ENCODE assay signal across 10 cellular contexts in the genomic region with DNA sequence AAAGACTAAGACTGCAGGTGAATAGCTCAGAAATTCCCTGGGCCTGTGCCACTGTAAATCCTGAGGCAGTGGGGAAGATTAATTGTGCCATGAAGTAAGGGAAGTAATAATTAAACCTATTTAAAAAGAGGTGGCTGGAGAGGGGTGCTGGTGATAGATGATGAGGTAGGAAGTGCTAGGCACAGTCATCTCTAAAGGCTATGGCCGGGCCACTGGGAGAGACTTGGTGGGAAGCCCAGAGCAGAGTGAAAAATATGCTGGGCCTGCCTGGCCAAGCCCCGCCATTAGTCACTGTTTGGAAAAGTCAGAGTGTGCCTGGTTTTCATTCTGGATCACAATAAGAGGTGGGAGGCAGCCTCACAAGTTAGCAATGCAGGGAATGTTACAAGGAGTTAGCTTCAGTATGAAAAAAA.
DNase-seq lines count a peak whose midpoint lies in the region; ATAC-seq and TF ChIP-seq lines count a peak whose summit lies in the region.
"Had no signal": no experiment of that assay in that cellular context is flagged by ENCODE, and none has a peak within 500 bp of the region (broad histone marks: within the 10 kb centered on the region; RNA-seq: fewer than 3 reads in every experiment).

No MANE protein-coding gene starts in this region.

- no peak for TF ChIP-seq RAD21 in SK-N-SH (IDR thresholded peaks at IDR 0.05; ENCODE audit: low read length)

- no peaks in the 10 kb centered on the region for H3K4me1 Mint-ChIP-seq in activated CD8-positive, alpha-beta T cell treated with anti-CD3 and anti-CD28 coated beads for 36 hours (ENCODE audit: low read depth)

- CTCF ChIA-PET in SK-N-SH (lab: Yijun Ruan, JAX), result interaction anchor here (1.0 kb wide), 1 partner anchor 37 kb away, joined by 3 read pairs; no protein-coding TSS in a partner anchor
- CTCF ChIA-PET in activated CD8-positive, alpha-beta T cell treated with anti-CD3 and anti-CD28 coated beads for 36 hours (lab: Charles Lee), result no interaction called here

- intact Hi-C loops in activated CD8-positive, alpha-beta T cell treated with anti-CD3 and anti-CD28 coated beads for 36 hours (cut with micrococcal nuclease), result no loop called here

- no peak overlapping the region for H3K9ac ChIP-seq in SK-N-SH
- no peak overlapping the region for H3K9ac ChIP-seq in trophoblast cell (ENCODE audit: low read length)
- H3K9ac ChIP-seq: neural progenitor cell had no signal

- no peak overlapping the region for H3K4ac ChIP-seq in trophoblast cell (ENCODE audit: low read depth, low read length)

- H3K79me1 ChIP-seq in trophoblast cell (ENCODE audit: low read length), result peaks cover 7% of the 10 kb centered on the region

- H4K20me1 ChIP-seq in SK-N-SH (ENCODE audit: insufficient read depth), result no peaks in the 10 kb centered on the region

- H3K4me2 ChIP-seq in SK-N-SH, result peak overlapping the region; percentile 53
- H3K4me2 ChIP-seq in trophoblast cell (ENCODE audit: low read length), result no peak overlapping the region
- H3K4me2 ChIP-seq: neural progenitor cell had no signal

- ATAC-seq in HG03196 (IDR thresholded peaks at IDR 0.05; ENCODE audit: unreplicated experiment) (no peak), GM21381 (IDR thresholded peaks at IDR 0.05; ENCODE audit: unreplicated experiment) (no peak)
- ATAC-seq in activated CD8-positive, alpha-beta T cell treated with anti-CD3 and anti-CD28 coated beads for 36 hours, result no peak

- H3K9me2 ChIP-seq in SK-N-SH, result no peaks in the 10 kb centered on the region

- no peaks in the 10 kb centered on the region for H3K27me3 Mint-ChIP-seq in activated CD8-positive, alpha-beta T cell treated with anti-CD3 and anti-CD28 coated beads for 36 hours

- no peak overlapping the region for H3K18ac ChIP-seq in trophoblast cell (ENCODE audit: low read length)

- H3K9me3 ChIP-seq in SK-N-SH, result no peaks in the 10 kb centered on the region
- no peaks in the 10 kb centered on the region for H3K9me3 ChIP-seq in trophoblast cell (ENCODE audit: insufficient read depth, low read depth, low read length)
- no peaks in the 10 kb centered on the region for H3K9me3 ChIP-seq in effector memory CD4-positive, alpha-beta T cell (ENCODE audit: control insufficient read depth, low read length)

- peak; percentile 70 for DNase-seq in Daoy (ENCODE audit: low read depth)
- DNase-seq in SK-N-SH, result no peak
- peak; percentile 89 to 94 for DNase-seq in foreskin fibroblast
- peak; percentile 45 to 55 for DNase-seq in trophoblast cell
- no peak for DNase-seq in effector memory CD4-positive, alpha-beta T cell
- DNase-seq in activated CD8-positive, alpha-beta T cell treated with anti-CD3 and anti-CD28 coated beads for 36 hours, result no peak
- DNase-seq: stimulated activated CD8-positive, alpha-beta memory T cell treated with anti-CD3 and anti-CD28 coated beads, Interleukin-4, amount 100 ng/mL, for 48 hours had no signal

- H3K9me3 Mint-ChIP-seq in activated CD8-positive, alpha-beta T cell treated with anti-CD3 and anti-CD28 coated beads for 36 hours, result no peaks in the 10 kb centered on the region
- H3K9me3 Mint-ChIP-seq: neural progenitor cell had no signal

- H3K27ac ChIP-seq in SK-N-SH (ENCODE audit: low read depth in 2 of 2, low read length in 1 of 2) (peak overlapping the region; percentile 77 to 84), trophoblast cell (ENCODE audit: low read depth, low read length) (peak overlapping the region; percentile 16)
- H3K27ac ChIP-seq in effector memory CD4-positive, alpha-beta T cell (ENCODE audit: insufficient read depth, low read length, poor library complexity, severe bottlenecking), result no peak overlapping the region
- H3K27ac ChIP-seq: neural progenitor cell had no signal

- H2BK12ac ChIP-seq in trophoblast cell (ENCODE audit: low read length), result peak overlapping the region; percentile 48

- H2AK5ac ChIP-seq in trophoblast cell (ENCODE audit: low read length), result peak overlapping the region; percentile 18

- H2AFZ ChIP-seq in SK-N-SH (ENCODE audit: low read depth) (no peak overlapping the region), trophoblast cell (ENCODE audit: insufficient read depth, low read length, poor library complexity) (no peak overlapping the region)
- H2AFZ ChIP-seq: neural progenitor cell had no signal

- H4K12ac ChIP-seq in trophoblast cell (ENCODE audit: low read depth, low read length), result no peak overlapping the region

- TF ChIP-seq CTCF in SK-N-SH (IDR thresholded peaks at IDR 0.05) (no peak), foreskin fibroblast (IDR thresholded peaks at IDR 0.05; ENCODE audit: low read depth, low read length) (no peak)
- TF ChIP-seq CTCF in activated CD8-positive, alpha-beta T cell treated with anti-CD3 and anti-CD28 coated beads for 36 hours (IDR thresholded peaks at IDR 0.05), result no peak

- no peak overlapping the region for H3K14ac ChIP-seq in trophoblast cell (ENCODE audit: low read length)

- H3K79me2 ChIP-seq in SK-N-SH (ENCODE audit: insufficient read depth) (no peaks in the 10 kb centered on the region), trophoblast cell (ENCODE audit: control insufficient read depth, insufficient read depth, low read length, poor library complexity) (no peaks in the 10 kb centered on the region)

- 4% methylated on average over 2 of the region's 2 CpGs for WGBS in SK-N-SH (ENCODE audit: low lambda C conversion rate)
- WGBS in trophoblast cell (ENCODE audit: extremely low coverage, insufficient coverage, insufficient read length), result no CpG with 5 or more reads among the region's 2 CpGs

- no peak overlapping the region for H3K27ac Mint-ChIP-seq in activated CD8-positive, alpha-beta T cell treated with anti-CD3 and anti-CD28 coated beads for 36 hours

- H4K8ac ChIP-seq in trophoblast cell (ENCODE audit: low read depth, low read length), result peak overlapping the region; percentile 1

- H3K27me3 ChIP-seq in SK-N-SH (ENCODE audit: insufficient read depth), result no peaks in the 10 kb centered on the region
- H3K27me3 ChIP-seq in trophoblast cell (ENCODE audit: insufficient read depth, low read length), result no peaks in the 10 kb centered on the region
- H3K27me3 ChIP-seq in effector memory CD4-positive, alpha-beta T cell (replicated peaks; ENCODE audit: control insufficient read depth, insufficient read depth, low read length, poor library complexity, severe bottlenecking), result no peaks in the 10 kb centered on the region
- H3K27me3 ChIP-seq: neural progenitor cell had no signal

- H3K4me1 ChIP-seq in SK-N-SH (ENCODE audit: control insufficient read depth in 1 of 2, insufficient read depth in 2 of 2, low read depth in 1 of 2, low read length in 1 of 2) (peaks cover 30 to 34% of the 10 kb centered on the region in 2 experiments), trophoblast cell (ENCODE audit: control insufficient read depth in 1 of 2, insufficient read depth in 2 of 2, low read length in 2 of 2) (peaks cover 9 to 17% of the 10 kb centered on the region in 2 experiments)
- no peaks in the 10 kb centered on the region for H3K4me1 ChIP-seq in effector memory CD4-positive, alpha-beta T cell (ENCODE audit: control insufficient read depth, insufficient read depth, low read length, poor library complexity, severe bottlenecking)

- no peaks in the 10 kb centered on the region for H3K36me3 Mint-ChIP-seq in activated CD8-positive, alpha-beta T cell treated with anti-CD3 and anti-CD28 coated beads for 36 hours (ENCODE audit: low read depth)

- H3K4me3 Mint-ChIP-seq in activated CD8-positive, alpha-beta T cell treated with anti-CD3 and anti-CD28 coated beads for 36 hours, result no peak overlapping the region

- no peak overlapping the region for H3K4me3 ChIP-seq in SK-N-SH (ENCODE audit: low read depth in 2 of 2, low read length in 1 of 2)
- no peak overlapping the region for H3K4me3 ChIP-seq in foreskin fibroblast (ENCODE audit: low read depth in 1 of 2, low read length in 2 of 2)
- no peak overlapping the region for H3K4me3 ChIP-seq in trophoblast cell (ENCODE audit: low read depth, low read length)
- no peak overlapping the region for H3K4me3 ChIP-seq in effector memory CD4-positive, alpha-beta T cell (ENCODE audit: insufficient read depth, low read depth, low read length, poor library complexity, severe bottlenecking)
- H3K4me3 ChIP-seq: neural progenitor cell had no signal

- H2BK5ac ChIP-seq in trophoblast cell (ENCODE audit: low read depth, low read length, poor library complexity), result peak overlapping the region; percentile 42

- H3K36me3 ChIP-seq in SK-N-SH (replicated peaks in 1 of 2; ENCODE audit: control insufficient read depth in 1 of 2, insufficient read depth in 2 of 2, low read length in 1 of 2), result no peaks in the 10 kb centered on the region
- H3K36me3 ChIP-seq in trophoblast cell (ENCODE audit: control insufficient read depth in 1 of 2, insufficient read depth in 2 of 2, low read length in 2 of 2), result no peaks in the 10 kb centered on the region
- no peaks in the 10 kb centered on the region for H3K36me3 ChIP-seq in effector memory CD4-positive, alpha-beta T cell (ENCODE audit: control insufficient read depth, insufficient read depth, low read length)
- H3K36me3 ChIP-seq: neural progenitor cell had no signal

- H3K23ac ChIP-seq in trophoblast cell (ENCODE audit: low read length), result no peak overlapping the region

- H4K91ac ChIP-seq in trophoblast cell (ENCODE audit: low read depth, low read length), result peak overlapping the region; percentile 25

- peaks cover 26% of the 10 kb centered on the region for H3F3A ChIP-seq in SK-N-SH (replicated peaks; ENCODE audit: insufficient read depth)

- no peak overlapping the region for H2BK120ac ChIP-seq in trophoblast cell (ENCODE audit: insufficient read depth, low read length, poor library complexity)

- POLR2A ChIA-PET in SK-N-SH (lab: Yijun Ruan, JAX), result no interaction called here
- POLR2A ChIA-PET in activated CD8-positive, alpha-beta T cell treated with anti-CD3 and anti-CD28 coated beads for 36 hours (lab: Charles Lee), result no interaction called here

- peak; percentile 18 to 71; a peak in 2 of 4 replicates for TF ChIP-seq EP300 in SK-N-SH (IDR thresholded peaks at IDR 0.05; ENCODE audit: borderline replicate concordance in 1 of 2, low read depth in 1 of 2, low read length in 1 of 2)

TF ChIP-seq in SK-N-SH, 30 proteins besides CTCF, POLR2A, EP300 and RAD21 (continues in another document):
- TF ChIP-seq, protein P1, sequence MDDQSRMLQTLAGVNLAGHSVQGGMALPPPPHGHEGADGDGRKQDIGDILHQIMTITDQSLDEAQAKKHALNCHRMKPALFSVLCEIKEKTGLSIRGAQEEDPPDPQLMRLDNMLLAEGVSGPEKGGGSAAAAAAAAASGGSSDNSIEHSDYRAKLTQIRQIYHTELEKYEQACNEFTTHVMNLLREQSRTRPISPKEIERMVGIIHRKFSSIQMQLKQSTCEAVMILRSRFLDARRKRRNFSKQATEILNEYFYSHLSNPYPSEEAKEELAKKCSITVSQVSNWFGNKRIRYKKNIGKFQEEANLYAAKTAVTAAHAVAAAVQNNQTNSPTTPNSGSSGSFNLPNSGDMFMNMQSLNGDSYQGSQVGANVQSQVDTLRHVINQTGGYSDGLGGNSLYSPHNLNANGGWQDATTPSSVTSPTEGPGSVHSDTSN (IDR thresholded peaks at IDR 0.05), result peak; percentile 87

Comparison
In these comparisons a context has a peak if more than half of its experiments do, and no peak if none do; other contexts are left out.
1. DNase-seq: peak in Daoy (single experiment), foreskin fibroblast (2 of 2) and trophoblast cell (2 of 2); none in SK-N-SH (single experiment), effector memory CD4-positive, alpha-beta T cell (0 of 3) and activated CD8-positive, alpha-beta T cell treated with anti-CD3 and anti-CD28 coated beads for 36 hours (single experiment).